ENCODE assay signal across 9 cellular contexts in the genomic region with DNA sequence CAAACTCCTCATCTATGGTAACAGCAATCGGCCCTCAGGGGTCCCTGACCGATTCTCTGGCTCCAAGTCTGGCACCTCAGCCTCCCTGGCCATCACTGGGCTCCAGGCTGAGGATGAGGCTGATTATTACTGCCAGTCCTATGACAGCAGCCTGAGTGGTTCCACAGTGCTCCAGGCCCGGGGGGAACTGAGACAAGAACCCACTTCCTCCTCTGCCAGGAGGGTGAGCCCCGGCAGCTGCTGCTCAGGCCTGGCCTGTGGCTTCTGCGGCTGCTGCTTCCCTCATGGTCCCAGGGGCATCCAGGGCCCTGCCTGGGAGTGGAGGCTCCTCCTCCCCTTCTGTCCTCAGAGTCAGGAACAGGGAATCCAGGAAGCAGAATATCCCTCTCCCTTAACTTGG.
A peak's percentile ranks its signal among the peaks of the same experiment; 100 is the strongest.
DNase-seq lines count a peak whose midpoint lies in the region; ATAC-seq and TF ChIP-seq lines count a peak whose summit lies in the region.
"Had no signal": no experiment of that assay in that cellular context is flagged by ENCODE, and none has a peak within 500 bp of the region (broad histone marks: within the 10 kb centered on the region; RNA-seq: fewer than 3 reads in every experiment).

No MANE protein-coding gene starts in this region.

- intact Hi-C loops in esophagus muscularis mucosa (cut with DNase I) (no loop called here), spleen (cut with DNase I; ENCODE audit: low total_unique reads) (no loop called here)

- peaks cover 0 to 14% (median 7%) of the 10 kb centered on the region in 4 donors for H3K9me3 ChIP-seq in esophagus muscularis mucosa
- peaks cover 0 to 3% (median 0%) of the 10 kb centered on the region in 8 donors for H3K9me3 ChIP-seq in spleen
- H3K9me3 ChIP-seq: pancreas had no signal

- no peak for TF ChIP-seq CTCF in esophagus muscularis mucosa (IDR thresholded peaks at IDR 0.05)
- TF ChIP-seq CTCF in spleen (IDR thresholded peaks at IDR 0.05 in 8 of 11, conservative IDR thresholded peaks at IDR 0.05 in 3 of 11) = no peak
- no peak for TF ChIP-seq CTCF in omental fat pad (IDR thresholded peaks at IDR 0.05)

- TF ChIP-seq EP300 in esophagus muscularis mucosa (IDR thresholded peaks at IDR 0.05) = no peak

- DNase-seq in NCI-H2107 (lab: John Stamatoyannopoulos, UW) (peak; percentile 6), esophagus muscularis mucosa (ENCODE audit: extremely low spot score) (peak; percentile 86), spleen (peak; percentile 92), A172 (ENCODE audit: low spot score) (no peak), omental fat pad (ENCODE audit: low spot score) (no peak)
- DNase-seq: pancreas had no signal

- H3K27me3 ChIP-seq in esophagus muscularis mucosa = peaks cover 0 to 56% (median 0%) of the 10 kb centered on the region in 4 donors
- peaks cover 0 to 21% (median 0%) of the 10 kb centered on the region in 7 donors for H3K27me3 ChIP-seq in spleen (replicated peaks in 1 of 7)

- H3K36me3 ChIP-seq in esophagus muscularis mucosa = no peaks in the 10 kb centered on the region
- no peaks in the 10 kb centered on the region for H3K36me3 ChIP-seq in spleen
- H3K36me3 ChIP-seq: pancreas had no signal

- H3K4me1 ChIP-seq in esophagus muscularis mucosa (no peaks in the 10 kb centered on the region), spleen (peaks cover 0 to 23% (median 13%) of the 10 kb centered on the region in 6 donors)
- H3K4me1 ChIP-seq: pancreas had no signal

- H3K4me3 ChIP-seq in esophagus muscularis mucosa (no peak overlapping the region), spleen (peak overlapping the region in 1 of 8 donors; percentile 4)
- H3K4me3 ChIP-seq: pancreas had no signal

- WGBS in esophagus muscularis mucosa = 80% methylated on average over 1 of the region's 5 CpGs
- WGBS in spleen, 5 donors = 3 to 17% (median 7%) methylated on average over 3 to 5 of the region's 5 CpGs

- peak; percentile 56 for ATAC-seq in GM18868 (IDR thresholded peaks at IDR 0.05; ENCODE audit: unreplicated experiment)
- ATAC-seq in omental fat pad (ENCODE audit: low FRiP score) = no peak
- no peak for ATAC-seq in HG03159 (IDR thresholded peaks at IDR 0.05; ENCODE audit: unreplicated experiment)
- ATAC-seq in GM21786 (IDR thresholded peaks at IDR 0.05; ENCODE audit: unreplicated experiment) = no peak

- TF ChIP-seq POLR2A in esophagus muscularis mucosa (IDR thresholded peaks at IDR 0.05; ENCODE audit: low read depth) (no peak), spleen (IDR thresholded peaks at IDR 0.05) (no peak)

- no peak overlapping the region for H3K27ac ChIP-seq in esophagus muscularis mucosa (replicated peaks in 1 of 4)
- peak overlapping the region in 2 of 8 donors; percentile 8 to 44 for H3K27ac ChIP-seq in spleen
- H3K27ac ChIP-seq: pancreas had no signal

Comparison
In these comparisons a context has a peak if more than half of its experiments do, and no peak if none do; other contexts are left out.
1. DNase-seq: peak in NCI-H2107 (single experiment), esophagus muscularis mucosa (single experiment) and spleen (single experiment); none in A172 (single experiment) and omental fat pad (single experiment).